ENCODE assay signal across 33 cellular contexts in the genomic region with DNA sequence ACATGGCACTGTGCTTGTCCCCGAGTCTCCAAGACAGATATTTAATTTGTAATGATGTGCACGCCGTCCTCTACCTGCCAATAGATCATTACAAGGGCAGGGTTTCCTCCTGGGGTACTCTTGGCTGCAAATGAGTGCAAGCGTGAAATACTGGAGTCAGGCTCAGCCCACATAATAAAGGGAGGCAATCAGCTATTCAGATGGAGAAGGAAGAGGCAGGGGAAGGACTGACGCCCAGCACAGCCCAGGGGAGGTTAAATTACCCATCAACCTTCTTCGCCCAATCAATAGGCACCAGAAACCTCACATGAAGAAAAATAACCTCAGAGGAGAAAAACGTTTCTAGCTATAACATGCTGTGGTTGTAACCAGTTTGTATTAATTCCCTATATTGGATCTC.
"Had no signal": no experiment of that assay in that cellular context is flagged by ENCODE, and none has a peak within 500 bp of the region (broad histone marks: within the 10 kb centered on the region; RNA-seq: fewer than 3 reads in every experiment).

No MANE protein-coding gene starts in this region.

- H3K27ac ChIP-seq: adrenal gland, ascending aorta, breast epithelium, cardiac muscle cell, coronary artery, epithelial cell of prostate, esophagus squamous epithelium, gastroesophageal sphincter had no signal

- H3K4me3 ChIP-seq: adrenal gland, ascending aorta, breast epithelium, cardiac muscle cell, coronary artery, esophagus squamous epithelium, gastroesophageal sphincter had no signal

- H3K27ac Mint-ChIP-seq: activated CD4-positive, alpha-beta memory T cell treated with anti-CD3 and anti-CD28 coated beads, Interleukin-2, amount 10 ng/mL, durations not matched to agents 7 days and 5 days; activated CD4-positive, alpha-beta T cell treated with anti-CD3 and anti-CD28 coated beads, Interleukin-2, amount 10 ng/mL, durations not matched to agents 7 days and 5 days; activated naive CD4-positive, alpha-beta T cell treated with anti-CD3 and anti-CD28 coated beads for 36 hours; activated naive CD4-positive, alpha-beta T cell treated with anti-CD3 and anti-CD28 coated beads, Interleukin-2, amount 50 U/mL, for 24 hours; activated naive CD8-positive, alpha-beta T cell treated with anti-CD3 and anti-CD28 coated beads for 36 hours; activated naive CD8-positive, alpha-beta T cell treated with anti-CD3 and anti-CD28 coated beads, Interleukin-2, amount 50 U/mL, for 24 hours; activated T-cell treated with anti-CD3 and anti-CD28 coated beads, Interleukin-2, amount 50 U/mL, for 24 hours; activated T-helper 2 cell treated with anti-CD3 and anti-CD28 coated beads, Interferon-gamma antibody, Interleukin-2, Interleukin-4, amounts not matched to agents 10 μg/mL and 5 μg/mL and 100 μg/mL, durations not matched to agents 14 hours and 24 hours and 36 hours; brain; T-helper 17 cell; T-helper 2 cell treated with Interferon-gamma antibody and Interleukin-4, amounts not matched to agents 5 μg/mL and 100 μg/mL, for 36 hours had no signal

- H3K4me1 ChIP-seq: adrenal gland, ascending aorta, breast epithelium, esophagus squamous epithelium, gastroesophageal sphincter had no signal

- H3K36me3 ChIP-seq: adrenal gland, ascending aorta, breast epithelium, cardiac muscle cell, esophagus squamous epithelium, gastroesophageal sphincter had no signal

- H3K27me3 Mint-ChIP-seq: activated CD4-positive, alpha-beta memory T cell treated with anti-CD3 and anti-CD28 coated beads, Interleukin-2, amount 10 ng/mL, durations not matched to agents 7 days and 5 days; activated CD4-positive, alpha-beta T cell treated with anti-CD3 and anti-CD28 coated beads, Interleukin-2, amount 10 ng/mL, durations not matched to agents 7 days and 5 days; activated naive CD8-positive, alpha-beta T cell treated with anti-CD3 and anti-CD28 coated beads, Interleukin-2, amount 50 U/mL, for 24 hours; activated T-cell treated with anti-CD3 and anti-CD28 coated beads, Interleukin-2, amount 50 U/mL, for 24 hours had no signal

- H3K36me3 Mint-ChIP-seq: activated naive CD4-positive, alpha-beta T cell treated with anti-CD3 and anti-CD28 coated beads, Interleukin-2, amount 50 U/mL, for 24 hours; activated naive CD8-positive, alpha-beta T cell treated with anti-CD3 and anti-CD28 coated beads for 36 hours; brain had no signal

- H3K4me3 Mint-ChIP-seq: activated CD4-positive, alpha-beta memory T cell treated with anti-CD3 and anti-CD28 coated beads, Interleukin-2, amount 10 ng/mL, durations not matched to agents 7 days and 5 days; activated CD4-positive, alpha-beta T cell treated with anti-CD3 and anti-CD28 coated beads, Interleukin-2, amount 10 ng/mL, durations not matched to agents 7 days and 5 days; activated naive CD4-positive, alpha-beta T cell treated with anti-CD3 and anti-CD28 coated beads for 36 hours; activated naive CD4-positive, alpha-beta T cell treated with anti-CD3 and anti-CD28 coated beads, Interleukin-2, amount 50 U/mL, for 24 hours; activated naive CD8-positive, alpha-beta T cell treated with anti-CD3 and anti-CD28 coated beads for 36 hours; activated naive CD8-positive, alpha-beta T cell treated with anti-CD3 and anti-CD28 coated beads, Interleukin-2, amount 50 U/mL, for 24 hours; activated T-cell treated with anti-CD3 and anti-CD28 coated beads, Interleukin-2, amount 50 U/mL, for 24 hours; brain; T-helper 17 cell; T-helper 2 cell treated with Interferon-gamma antibody and Interleukin-4, amounts not matched to agents 5 μg/mL and 100 μg/mL, for 36 hours had no signal

- ATAC-seq: activated naive CD8-positive, alpha-beta T cell treated with anti-CD3 and anti-CD28 coated beads, Interleukin-2, amount 50 U/mL, for 24 hours; gastroesophageal sphincter; T-helper 17 cell had no signal

- DNase-seq: activated CD4-positive, alpha-beta memory T cell treated with anti-CD3 and anti-CD28 coated beads, Interleukin-2, amount 10 ng/mL, durations not matched to agents 7 days and 5 days; activated CD4-positive, alpha-beta T cell treated with anti-CD3 and anti-CD28 coated beads for 1 hour; activated CD4-positive, alpha-beta T cell treated with anti-CD3 and anti-CD28 coated beads for 4 hours; activated CD4-positive, alpha-beta T cell treated with anti-CD3 and anti-CD28 coated beads, Interleukin-2, amount 10 ng/mL, durations not matched to agents 7 days and 5 days; activated CD4-positive, alpha-beta T cell treated with anti-CD3 and anti-CD28 coated beads, Interleukin-2, amount 50 U/mL, for 4 hours; activated CD8-positive, alpha-beta memory T cell treated with anti-CD3 and anti-CD28 coated beads, Interleukin-2, amount 50 U/mL, for 48 hours; activated effector memory CD4-positive, alpha-beta T cell treated with anti-CD3 and anti-CD28 coated beads, Interleukin-2, amount 50 U/mL, for 16 hours; activated naive CD4-positive, alpha-beta T cell treated with anti-CD3 and anti-CD28 coated beads for 36 hours; activated naive CD8-positive, alpha-beta T cell treated with anti-CD3 and anti-CD28 coated beads for 36 hours; activated naive CD8-positive, alpha-beta T cell treated with anti-CD3 and anti-CD28 coated beads, Interleukin-2, amount 50 U/mL, for 24 hours; activated T-cell treated with anti-CD3 and anti-CD28 coated beads for 4 hours; activated T-cell treated with anti-CD3 and anti-CD28 coated beads, Interleukin-2, amount 50 U/mL, for 24 hours; adrenal gland; central memory CD4-positive, alpha-beta T cell; cerebellar nuclear complex; dermis blood vessel endothelial cell; effector CD4-positive, alpha-beta T cell; esophagus squamous epithelium; foreskin melanocyte; head of caudate nucleus; T-helper 1 cell; T-helper 17 cell; T1000 had no signal

- H3K27me3 ChIP-seq: adrenal gland, ascending aorta, breast epithelium, cardiac muscle cell, esophagus squamous epithelium had no signal

- H3K4me1 Mint-ChIP-seq: activated CD4-positive, alpha-beta memory T cell treated with anti-CD3 and anti-CD28 coated beads, Interleukin-2, amount 10 ng/mL, durations not matched to agents 7 days and 5 days; activated CD4-positive, alpha-beta T cell treated with anti-CD3 and anti-CD28 coated beads, Interleukin-2, amount 10 ng/mL, durations not matched to agents 7 days and 5 days; activated naive CD4-positive, alpha-beta T cell treated with anti-CD3 and anti-CD28 coated beads, Interleukin-2, amount 50 U/mL, for 24 hours; activated naive CD8-positive, alpha-beta T cell treated with anti-CD3 and anti-CD28 coated beads for 36 hours; activated naive CD8-positive, alpha-beta T cell treated with anti-CD3 and anti-CD28 coated beads, Interleukin-2, amount 50 U/mL, for 24 hours; T-helper 17 cell had no signal

- H3K9me3 Mint-ChIP-seq: activated CD4-positive, alpha-beta memory T cell treated with anti-CD3 and anti-CD28 coated beads, Interleukin-2, amount 10 ng/mL, durations not matched to agents 7 days and 5 days; activated CD4-positive, alpha-beta T cell treated with anti-CD3 and anti-CD28 coated beads, Interleukin-2, amount 10 ng/mL, durations not matched to agents 7 days and 5 days; activated naive CD4-positive, alpha-beta T cell treated with anti-CD3 and anti-CD28 coated beads for 36 hours; activated naive CD4-positive, alpha-beta T cell treated with anti-CD3 and anti-CD28 coated beads, Interleukin-2, amount 50 U/mL, for 24 hours; activated naive CD8-positive, alpha-beta T cell treated with anti-CD3 and anti-CD28 coated beads for 36 hours; activated naive CD8-positive, alpha-beta T cell treated with anti-CD3 and anti-CD28 coated beads, Interleukin-2, amount 50 U/mL, for 24 hours; activated T-cell treated with anti-CD3 and anti-CD28 coated beads, Interleukin-2, amount 50 U/mL, for 24 hours; activated T-helper 2 cell treated with anti-CD3 and anti-CD28 coated beads, Interferon-gamma antibody, Interleukin-2, Interleukin-4, amounts not matched to agents 10 μg/mL and 5 μg/mL and 100 μg/mL, durations not matched to agents 14 hours and 24 hours and 36 hours; T-helper 2 cell treated with Interferon-gamma antibody and Interleukin-4, amounts not matched to agents 5 μg/mL and 100 μg/mL, for 36 hours had no signal
